Comparison of ENCODE assay signal across 1 cellular context in genomic region chr1:19942088-19942487, GRCh38.
TF ChIP-seq lines count a peak whose summit lies in the region.

No MANE protein-coding gene starts in this region.

TF ChIP-seq in neural cell, 6 proteins besides CTCF, POLR2A, EP300 and RAD21 (continued from another document):
- TF ChIP-seq REST (IDR thresholded peaks at IDR 0.05; ENCODE audit: borderline replicate concordance) (no peak), POLR2AphosphoS5 (IDR thresholded peaks at IDR 0.05) (no peak), MXI1 (conservative IDR thresholded peaks at IDR 0.05; ENCODE audit: poor library complexity, severe bottlenecking) (no peak)
TF ChIP-seq in neural cell: peak in this region for 0.
